ENCODE assay signal across 8 cellular contexts in the genomic region with DNA sequence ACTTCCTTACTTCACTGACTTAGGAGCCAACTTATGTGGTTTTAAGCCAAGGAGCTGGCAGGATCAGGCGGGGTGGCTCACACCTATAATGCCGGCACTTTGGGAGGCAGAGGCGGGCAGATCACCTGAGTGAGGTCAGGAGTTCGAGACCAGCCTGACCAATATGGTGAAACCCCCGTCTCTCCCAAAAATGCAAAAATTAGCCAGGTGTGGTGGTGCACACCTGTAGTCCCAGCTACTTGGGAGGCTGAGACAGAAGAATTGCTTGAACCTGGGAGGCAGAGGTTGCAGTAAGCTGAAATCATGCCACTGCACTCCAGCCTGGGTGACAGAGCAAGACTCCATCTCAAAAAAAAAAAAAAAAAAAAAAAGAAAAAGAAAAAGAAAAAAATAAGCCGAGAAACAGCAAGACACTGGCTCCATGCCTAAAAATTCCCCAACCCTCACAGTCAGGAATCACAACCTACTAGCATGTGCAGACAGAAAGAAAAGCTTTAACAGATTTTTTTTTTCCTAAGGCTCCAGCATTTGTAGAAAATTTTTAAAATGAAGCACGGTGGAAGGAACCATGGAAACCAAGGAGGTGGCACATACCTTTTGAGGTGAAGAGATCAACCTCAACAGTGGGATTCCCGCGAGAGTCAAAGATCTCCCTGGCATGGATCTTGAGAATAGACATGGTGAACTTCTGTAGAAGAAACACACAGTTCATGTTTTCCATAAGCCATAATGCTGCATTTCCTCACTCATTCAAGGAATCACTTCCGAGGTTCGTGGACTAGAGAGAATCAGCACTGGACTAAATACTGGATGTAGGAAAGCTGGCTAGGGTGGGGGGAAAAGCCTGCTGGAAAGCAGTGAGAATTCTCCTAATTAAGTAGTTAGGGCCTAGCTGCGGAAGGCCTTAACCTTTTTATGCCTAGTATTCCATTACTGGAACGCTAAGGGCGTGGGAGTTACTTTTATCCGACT. TPM values are rescaled to one million over a fixed set of nuclear protein-coding genes. Genes with fewer than 3 reads are reported as not detected.
DNase-seq lines count a peak whose midpoint lies in the region; ATAC-seq and TF ChIP-seq lines count a peak whose summit lies in the region.

No MANE protein-coding gene starts in this region.

- intact Hi-C loops in activated T-helper 2 cell treated with anti-CD3 and anti-CD28 coated beads, Interferon-gamma antibody, Interleukin-2, Interleukin-4, amounts not matched to agents 10 μg/mL and 5 μg/mL and 100 μg/mL, durations not matched to agents 14 hours and 24 hours and 36 hours (cut with micrococcal nuclease) = loop anchor here (2.0 to 10.0 kb wide), 3 partner anchors 16 to 172 kb away; partner anchors contain the start of gene RERE

- no peak overlapping the region for H3K9ac ChIP-seq in iPS-18a (ENCODE audit: low read length)

- no peak for DNase-seq in activated CD8-positive, alpha-beta memory T cell treated with anti-CD3 and anti-CD28 coated beads, Interleukin-2, amount 10 ng/mL, durations not matched to agents 7 days and 5 days
- DNase-seq in activated CD8-positive, alpha-beta memory T cell treated with anti-CD3 and anti-CD28 coated beads for 24 hours = no peak
- no peak for DNase-seq in activated T-helper 2 cell treated with anti-CD3 and anti-CD28 coated beads, Interferon-gamma antibody, Interleukin-2, Interleukin-4, amounts not matched to agents 10 μg/mL and 5 μg/mL and 100 μg/mL, durations not matched to agents 14 hours and 24 hours and 36 hours (ENCODE audit: low spot score)
- no peak for DNase-seq in thoracic aorta (ENCODE audit: low spot score)
- DNase-seq in DMS79 (lab: John Stamatoyannopoulos, UW) = no peak
- DNase-seq in stimulated activated CD4-positive, alpha-beta T cell treated with anti-CD3 and anti-CD28 coated beads, Interleukin-2, amount 100 ng/mL, for 24 hours = no peak

- peaks cover 67% of the 10 kb centered on the region for H3K36me3 ChIP-seq in iPS-18a (ENCODE audit: control insufficient read depth, low read depth, low read length)
- peaks cover 41% of the 10 kb centered on the region for H3K36me3 ChIP-seq in thoracic aorta

- peak overlapping the region; percentile 97 for H3K4me3 Mint-ChIP-seq in activated CD8-positive, alpha-beta memory T cell treated with anti-CD3 and anti-CD28 coated beads, Interleukin-2, amount 10 ng/mL, durations not matched to agents 7 days and 5 days
- peak overlapping the region; percentile 98 for H3K4me3 Mint-ChIP-seq in activated T-helper 2 cell treated with anti-CD3 and anti-CD28 coated beads, Interferon-gamma antibody, Interleukin-2, Interleukin-4, amounts not matched to agents 10 μg/mL and 5 μg/mL and 100 μg/mL, durations not matched to agents 14 hours and 24 hours and 36 hours (ENCODE audit: low read depth)

- H3K27me3 Mint-ChIP-seq in activated CD8-positive, alpha-beta memory T cell treated with anti-CD3 and anti-CD28 coated beads, Interleukin-2, amount 10 ng/mL, durations not matched to agents 7 days and 5 days = no peaks in the 10 kb centered on the region
- no peaks in the 10 kb centered on the region for H3K27me3 Mint-ChIP-seq in activated T-helper 2 cell treated with anti-CD3 and anti-CD28 coated beads, Interferon-gamma antibody, Interleukin-2, Interleukin-4, amounts not matched to agents 10 μg/mL and 5 μg/mL and 100 μg/mL, durations not matched to agents 14 hours and 24 hours and 36 hours (ENCODE audit: low read depth)

- peak overlapping the region; percentile 97 for H3K27ac Mint-ChIP-seq in activated CD8-positive, alpha-beta memory T cell treated with anti-CD3 and anti-CD28 coated beads, Interleukin-2, amount 10 ng/mL, durations not matched to agents 7 days and 5 days
- H3K27ac Mint-ChIP-seq in activated T-helper 2 cell treated with anti-CD3 and anti-CD28 coated beads, Interferon-gamma antibody, Interleukin-2, Interleukin-4, amounts not matched to agents 10 μg/mL and 5 μg/mL and 100 μg/mL, durations not matched to agents 14 hours and 24 hours and 36 hours = peak overlapping the region; percentile 98

- H3K9me3 ChIP-seq in iPS-18a (ENCODE audit: control insufficient read depth, low read depth, low read length) (no peaks in the 10 kb centered on the region), thoracic aorta (no peaks in the 10 kb centered on the region)

- no peak for TF ChIP-seq CTCF in thoracic aorta (IDR thresholded peaks at IDR 0.05)

- peaks cover 68% of the 10 kb centered on the region for H3K4me1 Mint-ChIP-seq in activated CD8-positive, alpha-beta memory T cell treated with anti-CD3 and anti-CD28 coated beads, Interleukin-2, amount 10 ng/mL, durations not matched to agents 7 days and 5 days
- peaks cover 49% of the 10 kb centered on the region for H3K4me1 Mint-ChIP-seq in activated T-helper 2 cell treated with anti-CD3 and anti-CD28 coated beads, Interferon-gamma antibody, Interleukin-2, Interleukin-4, amounts not matched to agents 10 μg/mL and 5 μg/mL and 100 μg/mL, durations not matched to agents 14 hours and 24 hours and 36 hours (ENCODE audit: low read depth)

- H3K27me3 ChIP-seq in iPS-18a (ENCODE audit: control insufficient read depth, insufficient read depth, low read length) = no peaks in the 10 kb centered on the region
- no peaks in the 10 kb centered on the region for H3K27me3 ChIP-seq in thoracic aorta (replicated peaks; ENCODE audit: insufficient read depth)

- H3K4me3 ChIP-seq in iPS-18a (ENCODE audit: low read length) = peak overlapping the region; percentile 91
- peak overlapping the region; percentile 97 for H3K4me3 ChIP-seq in thoracic aorta

- no peaks in the 10 kb centered on the region for H3K9me3 Mint-ChIP-seq in activated CD8-positive, alpha-beta memory T cell treated with anti-CD3 and anti-CD28 coated beads, Interleukin-2, amount 10 ng/mL, durations not matched to agents 7 days and 5 days (ENCODE audit: low read depth)
- no peaks in the 10 kb centered on the region for H3K9me3 Mint-ChIP-seq in activated T-helper 2 cell treated with anti-CD3 and anti-CD28 coated beads, Interferon-gamma antibody, Interleukin-2, Interleukin-4, amounts not matched to agents 10 μg/mL and 5 μg/mL and 100 μg/mL, durations not matched to agents 14 hours and 24 hours and 36 hours

- CTCF ChIA-PET in activated CD8-positive, alpha-beta memory T cell treated with anti-CD3 and anti-CD28 coated beads, Interleukin-2, amount 10 ng/mL, durations not matched to agents 7 days and 5 days (lab: Charles Lee) = interaction anchor here (1.0 to 5.0 kb wide), 4 partner anchors 10 to 130 kb away, joined by 3 to 54 read pairs (median 6); no protein-coding TSS in a partner anchor

- peak overlapping the region; percentile 57 for H3K27ac ChIP-seq in iPS-18a (ENCODE audit: low read length)
- peak overlapping the region; percentile 20 to 75 for H3K27ac ChIP-seq in thoracic aorta

- H3K4me1 ChIP-seq in iPS-18a (ENCODE audit: control insufficient read depth, low read depth, low read length) = peaks cover 41% of the 10 kb centered on the region
- H3K4me1 ChIP-seq in thoracic aorta (ENCODE audit: control insufficient read depth in 1 of 2, low read depth in 2 of 2) = peaks cover 46 to 62% of the 10 kb centered on the region in 2 donors

- ATAC-seq in activated CD8-positive, alpha-beta memory T cell treated with anti-CD3 and anti-CD28 coated beads, Interleukin-2, amount 10 ng/mL, durations not matched to agents 7 days and 5 days = no peak
- ATAC-seq in thoracic aorta (ENCODE audit: insufficient number of reproducible peaks, low FRiP score, low read depth) (no peak), HG03457 (IDR thresholded peaks at IDR 0.05; ENCODE audit: unreplicated experiment) (no peak)

- peaks cover 88% of the 10 kb centered on the region for H3K36me3 Mint-ChIP-seq in activated CD8-positive, alpha-beta memory T cell treated with anti-CD3 and anti-CD28 coated beads, Interleukin-2, amount 10 ng/mL, durations not matched to agents 7 days and 5 days
- H3K36me3 Mint-ChIP-seq in activated T-helper 2 cell treated with anti-CD3 and anti-CD28 coated beads, Interferon-gamma antibody, Interleukin-2, Interleukin-4, amounts not matched to agents 10 μg/mL and 5 μg/mL and 100 μg/mL, durations not matched to agents 14 hours and 24 hours and 36 hours (ENCODE audit: low read depth) = peaks cover 88% of the 10 kb centered on the region

RNA-seq across cellular contexts. Expression of gene ENO1, which starts 4.0 kb away (rescaled TPM):
- 1,000 to 10,000 TPM; 2,070 to 2,300 TPM for total RNA-seq in activated CD8-positive, alpha-beta memory T cell treated with anti-CD3 and anti-CD28 coated beads, Interleukin-2, amount 10 ng/mL, durations not matched to agents 7 days and 5 days
- 3,630 and 3,637 TPM in 2 replicates for total RNA-seq in activated T-helper 2 cell treated with anti-CD3 and anti-CD28 coated beads, Interferon-gamma antibody, Interleukin-2, Interleukin-4, amounts not matched to agents 10 μg/mL and 5 μg/mL and 100 μg/mL, durations not matched to agents 14 hours and 24 hours and 36 hours
- 100 to 1,000 TPM; 570 to 767 TPM for total RNA-seq in thoracic aorta

RNA-seq across cellular contexts. Expression of gene RERE, which starts 57.1 kb away (rescaled TPM):
- 10 to 100 TPM; 38.3 TPM for total RNA-seq in activated CD8-positive, alpha-beta memory T cell treated with anti-CD3 and anti-CD28 coated beads, Interleukin-2, amount 10 ng/mL, durations not matched to agents 7 days and 5 days
- total RNA-seq in activated T-helper 2 cell treated with anti-CD3 and anti-CD28 coated beads, Interferon-gamma antibody, Interleukin-2, Interleukin-4, amounts not matched to agents 10 μg/mL and 5 μg/mL and 100 μg/mL, durations not matched to agents 14 hours and 24 hours and 36 hours = 139 and 154 TPM in 2 replicates
- total RNA-seq in thoracic aorta = 100 to 1,000 TPM; 144 to 174 TPM
